ENCODE assay signal across 10 cellular contexts in the genomic region with DNA sequence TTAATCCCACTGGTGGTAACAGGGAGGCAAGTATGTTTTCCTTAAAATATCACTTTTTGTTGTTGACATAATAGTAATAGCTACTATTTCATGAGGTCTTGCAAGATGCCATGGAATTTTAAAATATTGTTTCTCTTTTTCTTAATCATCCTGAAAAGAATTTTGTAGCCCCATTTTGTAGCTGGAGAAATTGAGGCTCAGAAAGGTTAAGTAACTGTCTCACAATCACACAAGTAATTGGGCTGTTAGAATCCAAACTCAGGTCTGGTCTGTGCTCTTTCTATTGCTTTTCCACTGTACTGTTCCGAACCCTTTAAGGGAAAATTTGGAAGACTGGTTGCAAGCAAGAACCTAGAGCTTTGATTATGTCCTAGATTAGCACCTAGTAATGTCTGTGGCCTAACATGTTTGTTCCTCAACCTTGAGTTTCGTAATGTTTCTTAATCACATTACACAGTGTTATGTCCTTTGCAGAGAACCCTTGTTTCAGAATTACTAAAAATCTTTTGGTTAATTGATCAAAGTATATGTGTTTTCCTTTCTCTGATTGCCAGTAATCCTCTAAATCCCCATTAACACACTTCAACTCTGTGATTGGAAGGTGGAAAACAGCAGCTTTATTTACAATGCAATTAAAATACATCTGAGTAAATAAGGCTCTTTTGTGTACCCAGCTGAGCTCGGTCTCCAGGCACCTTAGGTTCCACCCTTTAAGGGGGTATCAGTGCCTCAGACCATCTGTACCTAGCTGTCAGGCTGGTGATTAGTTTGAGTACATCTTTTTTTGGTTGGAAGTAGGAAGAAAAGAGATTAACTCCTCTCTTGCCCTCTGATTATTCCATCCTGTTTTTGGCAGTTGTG. TPM values are rescaled to one million over a fixed set of nuclear protein-coding genes. Genes with fewer than 3 reads are reported as not detected.
DNase-seq lines count a peak whose midpoint lies in the region; ATAC-seq and TF ChIP-seq lines count a peak whose summit lies in the region.
"Had no signal": no experiment of that assay in that cellular context is flagged by ENCODE, and none has a peak within 500 bp of the region (broad histone marks: within the 10 kb centered on the region; RNA-seq: fewer than 3 reads in every experiment).

No MANE protein-coding gene starts in this region.

- peak overlapping the region; percentile 58 for H3K27ac Mint-ChIP-seq in activated T-cell treated with anti-CD3 and anti-CD28 coated beads, Interleukin-2, amount 50 U/mL, for 24 hours
- peak overlapping the region; percentile 97 for H3K27ac Mint-ChIP-seq in type B pancreatic cell
- H3K27ac Mint-ChIP-seq: CD8-positive, alpha-beta T cell had no signal

- no peak for DNase-seq in activated T-cell treated with anti-CD3 and anti-CD28 coated beads, Interleukin-2, amount 50 U/mL, for 24 hours
- DNase-seq in activated T-cell treated with anti-CD3 and anti-CD28 coated beads for 4 hours (no peak), NCI-H69 (lab: John Stamatoyannopoulos, UW) (peak; percentile 96), fibroblast of mammary gland (ENCODE audit: low read depth) (peak; percentile 38), type B pancreatic cell (ENCODE audit: extremely low spot score, unreplicated experiment) (no peak), medulla oblongata (ENCODE audit: extremely low spot score) (no peak)
- DNase-seq: activated effector memory CD4-positive, alpha-beta T cell treated with anti-CD3 and anti-CD28 coated beads, Interleukin-2, amount 50 U/mL, for 16 hours; CD8-positive, alpha-beta T cell had no signal

- ATAC-seq in GM21825 (IDR thresholded peaks at IDR 0.05; ENCODE audit: unreplicated experiment) = no peak
- ATAC-seq in HG03457 (IDR thresholded peaks at IDR 0.05; ENCODE audit: unreplicated experiment) = no peak
- ATAC-seq: CD8-positive, alpha-beta T cell had no signal

- no peak overlapping the region for H3K4me3 ChIP-seq in fibroblast of mammary gland (ENCODE audit: control insufficient read depth, low read depth, low read length)

- H3K36me3 Mint-ChIP-seq in activated T-cell treated with anti-CD3 and anti-CD28 coated beads, Interleukin-2, amount 50 U/mL, for 24 hours (ENCODE audit: low read depth) = peaks cover 82% of the 10 kb centered on the region
- peaks cover 14% of the 10 kb centered on the region for H3K36me3 Mint-ChIP-seq in type B pancreatic cell

- H3K4me1 Mint-ChIP-seq in activated T-cell treated with anti-CD3 and anti-CD28 coated beads, Interleukin-2, amount 50 U/mL, for 24 hours (ENCODE audit: low read depth) = peaks cover 10% of the 10 kb centered on the region
- H3K4me1 Mint-ChIP-seq in type B pancreatic cell (ENCODE audit: unreplicated experiment) = peaks cover 14% of the 10 kb centered on the region

- H3K27me3 Mint-ChIP-seq in activated T-cell treated with anti-CD3 and anti-CD28 coated beads, Interleukin-2, amount 50 U/mL, for 24 hours = no peaks in the 10 kb centered on the region
- no peaks in the 10 kb centered on the region for H3K27me3 Mint-ChIP-seq in type B pancreatic cell

- TF ChIP-seq CTCF in fibroblast of mammary gland (conservative IDR thresholded peaks at IDR 0.05; ENCODE audit: control insufficient read depth, insufficient read depth, low read depth, low read length) = no peak
- TF ChIP-seq CTCF in type B pancreatic cell (conservative IDR thresholded peaks at IDR 0.05) = no peak

- no peak overlapping the region for H3K4me3 Mint-ChIP-seq in activated T-cell treated with anti-CD3 and anti-CD28 coated beads, Interleukin-2, amount 50 U/mL, for 24 hours
- H3K4me3 Mint-ChIP-seq in type B pancreatic cell = no peak overlapping the region
- H3K4me3 Mint-ChIP-seq: CD8-positive, alpha-beta T cell had no signal

- H3K9me3 Mint-ChIP-seq in activated T-cell treated with anti-CD3 and anti-CD28 coated beads, Interleukin-2, amount 50 U/mL, for 24 hours = no peaks in the 10 kb centered on the region
- H3K9me3 Mint-ChIP-seq in type B pancreatic cell = no peaks in the 10 kb centered on the region
- H3K9me3 Mint-ChIP-seq: CD8-positive, alpha-beta T cell had no signal

RNA-seq across cellular contexts. Expression of gene LRRC42, which starts 10.4 kb away (rescaled TPM):
- total RNA-seq in type B pancreatic cell (ENCODE audit: low replicate concordance) = 50.1 and 52.9 TPM in 2 replicates

RNA-seq across cellular contexts. Expression of gene IFT25, which starts 11.0 kb away (rescaled TPM):
- 21.2 and 41.2 TPM in 2 replicates for total RNA-seq in type B pancreatic cell (ENCODE audit: low replicate concordance)

Comparison
In these comparisons a context has a peak if more than half of its experiments do, and no peak if none do; other contexts are left out.
1. DNase-seq: peak in NCI-H69 (single experiment) and fibroblast of mammary gland (single experiment); none in activated T-cell treated with anti-CD3 and anti-CD28 coated beads, Interleukin-2, amount 50 U/mL, for 24 hours (single experiment), activated T-cell treated with anti-CD3 and anti-CD28 coated beads for 4 hours (single experiment), type B pancreatic cell (single experiment) and medulla oblongata (single experiment).